Comparison of ENCODE assay signal across 24 cellular contexts in the genomic region with DNA sequence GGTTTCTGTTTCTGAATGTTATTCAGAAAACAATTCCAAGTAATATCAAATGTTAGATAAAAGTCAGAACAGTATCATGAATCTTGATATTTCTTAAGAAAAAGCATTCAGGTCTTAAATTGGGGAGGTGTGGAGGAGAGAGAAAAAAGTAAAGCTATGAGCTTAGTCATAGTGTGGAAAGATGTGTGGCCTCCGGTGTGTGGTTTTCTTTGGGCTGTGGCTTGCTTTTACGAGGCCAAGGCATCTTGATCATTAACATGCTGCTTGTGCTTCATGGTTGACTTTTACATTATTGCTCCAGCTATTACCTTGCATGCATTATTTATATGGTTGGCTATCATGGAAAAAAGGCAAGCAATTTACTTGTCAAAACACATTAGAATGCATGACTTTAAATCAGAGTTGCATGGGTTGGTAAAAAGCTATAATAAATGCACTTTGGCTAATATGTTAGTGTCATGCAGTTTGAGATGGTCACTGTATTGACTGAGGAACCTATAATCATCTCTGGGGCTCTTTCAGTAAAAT.
"Had no signal": no experiment of that assay in that cellular context is flagged by ENCODE, and none has a peak within 500 bp of the region (broad histone marks: within the 10 kb centered on the region; RNA-seq: fewer than 3 reads in every experiment).

No MANE protein-coding gene starts in this region.

- DNase-seq: activated B cell treated with CpG ODN at 0.5 μM for 24 hours; activated CD4-positive, alpha-beta T cell treated with anti-CD3 and anti-CD28 coated beads, Interleukin-2, amount 10 ng/mL, durations not matched to agents 24 days and 14 days; activated CD8-positive, alpha-beta memory T cell treated with anti-CD3 and anti-CD28 coated beads, Interleukin-2, amount 10 ng/mL, durations not matched to agents 7 days and 5 days; activated CD8-positive, alpha-beta T cell treated with anti-CD3 and anti-CD28 coated beads for 36 hours; activated effector memory CD4-positive, alpha-beta T cell treated with anti-CD3 and anti-CD28 coated beads, Interleukin-2, amount 50 U/mL, for 16 hours; activated naive CD4-positive, alpha-beta T cell treated with anti-CD3 and anti-CD28 coated beads, Interleukin-2, amount 10 ng/mL, durations not matched to agents 7 days and 5 days; activated T-cell treated with anti-CD3 and anti-CD28 coated beads for 4 hours; cerebellar nuclear complex; cortex of kidney; endodermal cell; esophagus squamous epithelium; gastrocnemius medialis; hippocampal formation; kidney glomerular epithelial cell; left ventricle myocardium inferior; midbrain; natural killer cell; ovary; right cardiac atrium; stimulated activated CD4-positive, alpha-beta T cell treated with anti-CD3 and anti-CD28 coated beads, Interleukin-4, amount 100 ng/mL, for 4 hours; T-helper 9 cell; tibial artery had no signal

- H3K36me3 ChIP-seq: esophagus squamous epithelium, gastrocnemius medialis, left ventricle myocardium inferior, ovary, prostate gland, tibial artery had no signal

- H3K4me1 Mint-ChIP-seq: activated B cell treated with CpG ODN at 0.5 μM for 24 hours; activated CD4-positive, alpha-beta T cell treated with anti-CD3 and anti-CD28 coated beads, Interleukin-2, amount 10 ng/mL, durations not matched to agents 24 days and 14 days; activated naive CD4-positive, alpha-beta T cell treated with anti-CD3 and anti-CD28 coated beads, Interleukin-2, amount 10 ng/mL, durations not matched to agents 7 days and 5 days; endodermal cell; natural killer cell had no signal

- H3K27me3 Mint-ChIP-seq: activated B cell treated with CpG ODN at 0.5 μM for 24 hours; activated CD4-positive, alpha-beta T cell treated with anti-CD3 and anti-CD28 coated beads, Interleukin-2, amount 10 ng/mL, durations not matched to agents 24 days and 14 days; activated CD8-positive, alpha-beta memory T cell treated with anti-CD3 and anti-CD28 coated beads, Interleukin-2, amount 10 ng/mL, durations not matched to agents 7 days and 5 days; activated naive CD4-positive, alpha-beta T cell treated with anti-CD3 and anti-CD28 coated beads, Interleukin-2, amount 10 ng/mL, durations not matched to agents 7 days and 5 days; stimulated activated naive CD8-positive, alpha-beta T cell treated with anti-CD3 and anti-CD28 coated beads, Interleukin-15, Interleukin-2, amounts not matched to agents 100 ng/mL and 50 ng/mL, for 24 hours had no signal

- H3K27ac Mint-ChIP-seq: activated B cell treated with CpG ODN at 0.5 μM for 24 hours; activated CD4-positive, alpha-beta T cell treated with anti-CD3 and anti-CD28 coated beads, Interleukin-2, amount 10 ng/mL, durations not matched to agents 24 days and 14 days; activated CD8-positive, alpha-beta memory T cell treated with anti-CD3 and anti-CD28 coated beads, Interleukin-2, amount 10 ng/mL, durations not matched to agents 7 days and 5 days; activated CD8-positive, alpha-beta T cell treated with anti-CD3 and anti-CD28 coated beads for 36 hours; activated naive CD4-positive, alpha-beta T cell treated with anti-CD3 and anti-CD28 coated beads, Interleukin-2, amount 10 ng/mL, durations not matched to agents 7 days and 5 days; endodermal cell; natural killer cell; stimulated activated naive CD8-positive, alpha-beta T cell treated with anti-CD3 and anti-CD28 coated beads, Interleukin-15, Interleukin-2, amounts not matched to agents 100 ng/mL and 50 ng/mL, for 24 hours had no signal

- H3K27me3 ChIP-seq: esophagus squamous epithelium, gastrocnemius medialis, ovary, tibial artery had no signal

- H3K9me3 ChIP-seq: esophagus squamous epithelium, gastrocnemius medialis, ovary, prostate gland, tibial artery had no signal

- H3K9me3 Mint-ChIP-seq: activated naive CD4-positive, alpha-beta T cell treated with anti-CD3 and anti-CD28 coated beads, Interleukin-2, amount 10 ng/mL, durations not matched to agents 7 days and 5 days; endodermal cell; stimulated activated naive CD8-positive, alpha-beta T cell treated with anti-CD3 and anti-CD28 coated beads, Interleukin-15, Interleukin-2, amounts not matched to agents 100 ng/mL and 50 ng/mL, for 24 hours had no signal

- H3K4me3 Mint-ChIP-seq: activated B cell treated with CpG ODN at 0.5 μM for 24 hours; activated CD4-positive, alpha-beta T cell treated with anti-CD3 and anti-CD28 coated beads, Interleukin-2, amount 10 ng/mL, durations not matched to agents 24 days and 14 days; activated CD8-positive, alpha-beta memory T cell treated with anti-CD3 and anti-CD28 coated beads, Interleukin-2, amount 10 ng/mL, durations not matched to agents 7 days and 5 days; activated CD8-positive, alpha-beta T cell treated with anti-CD3 and anti-CD28 coated beads for 36 hours; activated naive CD4-positive, alpha-beta T cell treated with anti-CD3 and anti-CD28 coated beads, Interleukin-2, amount 10 ng/mL, durations not matched to agents 7 days and 5 days; endodermal cell; natural killer cell; stimulated activated naive CD8-positive, alpha-beta T cell treated with anti-CD3 and anti-CD28 coated beads, Interleukin-15, Interleukin-2, amounts not matched to agents 100 ng/mL and 50 ng/mL, for 24 hours had no signal

- ATAC-seq: activated CD8-positive, alpha-beta memory T cell treated with anti-CD3 and anti-CD28 coated beads, Interleukin-2, amount 10 ng/mL, durations not matched to agents 7 days and 5 days; activated CD8-positive, alpha-beta T cell treated with anti-CD3 and anti-CD28 coated beads for 36 hours; gastrocnemius medialis; natural killer cell; right cardiac atrium had no signal

- H3K4me3 ChIP-seq: esophagus squamous epithelium, gastrocnemius medialis, left ventricle myocardium inferior, ovary, prostate gland, tibial artery had no signal
